Comparison of ENCODE assay signal across 13 cellular contexts in the genomic region with DNA sequence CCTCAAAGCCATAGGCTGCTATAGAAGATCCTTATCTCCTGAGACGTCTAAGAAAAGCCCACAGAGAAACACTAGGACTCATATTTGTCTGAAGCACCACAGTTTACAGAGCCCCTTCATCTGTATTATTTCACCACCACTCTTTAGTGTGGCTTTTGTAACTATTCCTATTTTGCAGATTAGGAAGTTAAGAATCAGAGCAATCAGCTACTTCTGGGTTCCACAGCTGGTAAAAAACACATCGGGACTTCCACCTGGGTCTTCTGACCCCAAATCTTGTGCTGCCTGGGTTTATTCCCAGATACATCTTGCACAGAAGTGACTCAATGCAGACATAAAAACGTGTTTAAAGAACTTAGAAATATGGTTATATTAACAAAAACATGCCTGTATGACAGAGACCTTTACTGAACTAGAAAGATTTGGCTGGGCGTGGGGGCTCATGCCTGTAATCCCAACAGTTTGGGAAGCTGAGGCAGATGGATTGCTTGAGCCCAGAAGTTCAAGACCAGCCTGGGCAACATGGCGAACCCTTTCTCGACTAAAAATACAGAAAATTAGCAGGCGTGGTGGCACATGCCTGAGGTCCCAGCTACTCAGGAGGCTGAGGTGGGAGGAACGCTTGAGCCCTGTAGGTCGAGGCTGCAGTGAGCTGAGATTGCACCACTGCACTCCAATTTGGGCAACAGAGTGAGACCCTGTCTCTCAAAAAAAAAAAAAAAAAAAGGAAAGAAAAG. TPM values are rescaled to one million over a fixed set of nuclear protein-coding genes. Genes with fewer than 3 reads are reported as not detected.
DNase-seq lines count a peak whose midpoint lies in the region; ATAC-seq and TF ChIP-seq lines count a peak whose summit lies in the region.
"Had no signal": no experiment of that assay in that cellular context is flagged by ENCODE, and none has a peak within 500 bp of the region (broad histone marks: within the 10 kb centered on the region; RNA-seq: fewer than 3 reads in every experiment).

No MANE protein-coding gene starts in this region.

- no peaks in the 10 kb centered on the region for H3K9me3 ChIP-seq in CD8-positive, alpha-beta T cell (ENCODE audit: low read length)
- H3K9me3 ChIP-seq in naive thymus-derived CD4-positive, alpha-beta T cell (ENCODE audit: control insufficient read depth in 2 of 3, low read length in 3 of 3) = no peaks in the 10 kb centered on the region
- H3K9me3 ChIP-seq: left ventricle myocardium inferior, Peyer's patch had no signal

- no peak overlapping the region for H3K4me3 ChIP-seq in CD8-positive, alpha-beta T cell (ENCODE audit: low read depth, low read length)
- H3K4me3 ChIP-seq in naive thymus-derived CD4-positive, alpha-beta T cell (ENCODE audit: low read length) = no peak overlapping the region
- H3K4me3 ChIP-seq: smooth muscle cell had no signal

- no peaks in the 10 kb centered on the region for H3K9me3 Mint-ChIP-seq in CD8-positive, alpha-beta T cell
- H3K9me3 Mint-ChIP-seq in activated CD8-positive, alpha-beta memory T cell treated with anti-CD3 and anti-CD28 coated beads, Interleukin-2, amount 10 ng/mL, durations not matched to agents 7 days and 5 days (ENCODE audit: low read depth) = no peaks in the 10 kb centered on the region
- no peaks in the 10 kb centered on the region for H3K9me3 Mint-ChIP-seq in naive thymus-derived CD4-positive, alpha-beta T cell
- H3K9me3 Mint-ChIP-seq: activated B cell treated with CpG ODN at 0.5 μM for 24 hours; stimulated activated effector memory CD8-positive, alpha-beta T cell treated with anti-CD3 and anti-CD28 coated beads, Interleukin-12 subunit alpha, Interleukin-12 subunit beta, amount 100 ng/mL, for 72 hours had no signal

- no peak for ATAC-seq in CD8-positive, alpha-beta T cell
- no peak for ATAC-seq in activated CD8-positive, alpha-beta memory T cell treated with anti-CD3 and anti-CD28 coated beads, Interleukin-2, amount 10 ng/mL, durations not matched to agents 7 days and 5 days
- ATAC-seq in naive thymus-derived CD4-positive, alpha-beta T cell = no peak

- peaks cover 44% of the 10 kb centered on the region for H3K4me1 Mint-ChIP-seq in CD8-positive, alpha-beta T cell (ENCODE audit: low read depth)
- peaks cover 26% of the 10 kb centered on the region for H3K4me1 Mint-ChIP-seq in activated CD8-positive, alpha-beta memory T cell treated with anti-CD3 and anti-CD28 coated beads, Interleukin-2, amount 10 ng/mL, durations not matched to agents 7 days and 5 days
- H3K4me1 Mint-ChIP-seq in naive thymus-derived CD4-positive, alpha-beta T cell = peaks cover 21 to 59% (median 57%) of the 10 kb centered on the region in 7 donors

- H3K36me3 ChIP-seq in CD8-positive, alpha-beta T cell (ENCODE audit: insufficient read depth, low read length) = no peaks in the 10 kb centered on the region
- H3K36me3 ChIP-seq in naive thymus-derived CD4-positive, alpha-beta T cell (ENCODE audit: control insufficient read depth in 2 of 3, insufficient read depth in 3 of 3, low read length in 3 of 3) = no peaks in the 10 kb centered on the region
- H3K36me3 ChIP-seq: left ventricle myocardium inferior, Peyer's patch had no signal

- no peaks in the 10 kb centered on the region for H3K27me3 ChIP-seq in CD8-positive, alpha-beta T cell (ENCODE audit: insufficient read depth, low read length)
- no peaks in the 10 kb centered on the region for H3K27me3 ChIP-seq in naive thymus-derived CD4-positive, alpha-beta T cell (ENCODE audit: control insufficient read depth in 2 of 2, insufficient read depth in 2 of 2, low read length in 2 of 2)
- H3K27me3 ChIP-seq: Peyer's patch had no signal

- peak overlapping the region; percentile 11 for H3K4me3 Mint-ChIP-seq in CD8-positive, alpha-beta T cell
- H3K4me3 Mint-ChIP-seq in activated CD8-positive, alpha-beta memory T cell treated with anti-CD3 and anti-CD28 coated beads, Interleukin-2, amount 10 ng/mL, durations not matched to agents 7 days and 5 days = no peak overlapping the region
- H3K4me3 Mint-ChIP-seq in naive thymus-derived CD4-positive, alpha-beta T cell = peak overlapping the region; percentile 27 to 97 (median 89)

- H3K27ac Mint-ChIP-seq in CD8-positive, alpha-beta T cell = peak overlapping the region; percentile 95
- H3K27ac Mint-ChIP-seq in activated CD8-positive, alpha-beta memory T cell treated with anti-CD3 and anti-CD28 coated beads, Interleukin-2, amount 10 ng/mL, durations not matched to agents 7 days and 5 days = no peak overlapping the region
- H3K27ac Mint-ChIP-seq in naive thymus-derived CD4-positive, alpha-beta T cell = peak overlapping the region; percentile 20 to 97 (median 95)

- no peaks in the 10 kb centered on the region for H3K27me3 Mint-ChIP-seq in CD8-positive, alpha-beta T cell (ENCODE audit: low read depth)
- H3K27me3 Mint-ChIP-seq in activated CD8-positive, alpha-beta memory T cell treated with anti-CD3 and anti-CD28 coated beads, Interleukin-2, amount 10 ng/mL, durations not matched to agents 7 days and 5 days = no peaks in the 10 kb centered on the region
- peaks cover 0 to 4% (median 0%) of the 10 kb centered on the region in 5 donors for H3K27me3 Mint-ChIP-seq in naive thymus-derived CD4-positive, alpha-beta T cell
- H3K27me3 Mint-ChIP-seq: activated B cell treated with CpG ODN at 0.5 μM for 24 hours had no signal

- CTCF ChIA-PET in CD8-positive, alpha-beta T cell (lab: Charles Lee) = interaction anchor here (0.6 to 9.8 kb wide), 51 partner anchors 8 to 386 kb away, joined by 3 to 401 read pairs (median 5); partner anchors contain the start of genes ELK4 and SLC45A3
- CTCF ChIA-PET in activated CD8-positive, alpha-beta memory T cell treated with anti-CD3 and anti-CD28 coated beads, Interleukin-2, amount 10 ng/mL, durations not matched to agents 7 days and 5 days (lab: Charles Lee) = interaction anchor here (0.7 to 11.8 kb wide), 45 partner anchors 7 to 433 kb away, joined by 3 to 465 read pairs (median 6); partner anchors contain the start of genes ELK4, PM20D1 and SLC45A3
- CTCF ChIA-PET in naive thymus-derived CD4-positive, alpha-beta T cell (lab: Charles Lee) = interaction anchor here (0.6 to 12.7 kb wide), 24 partner anchors 10 to 778 kb away, joined by 3 to 315 read pairs (median 6); partner anchors contain the start of genes ELK4 and RAB29

- H3K27ac ChIP-seq in CD8-positive, alpha-beta T cell (ENCODE audit: low read depth, low read length) = no peak overlapping the region
- peak overlapping the region; percentile 85 for H3K27ac ChIP-seq in naive thymus-derived CD4-positive, alpha-beta T cell (ENCODE audit: low read depth, low read length)
- no peak overlapping the region for H3K27ac ChIP-seq in substantia nigra (ENCODE audit: low read depth, low read length, poor library complexity, severe bottlenecking)
- H3K27ac ChIP-seq: left ventricle myocardium inferior had no signal

- DNase-seq in activated CD4-positive, alpha-beta T cell treated with anti-CD3 and anti-CD28 coated beads for 1 hour = peak; percentile 4
- no peak for DNase-seq in activated CD4-positive, alpha-beta T cell treated with anti-CD3 and anti-CD28 coated beads for 48 hours
- DNase-seq in CD8-positive, alpha-beta T cell = peak in 1 of 7 experiments; percentile 45
- DNase-seq in activated CD8-positive, alpha-beta memory T cell treated with anti-CD3 and anti-CD28 coated beads, Interleukin-2, amount 10 ng/mL, durations not matched to agents 7 days and 5 days = peak; percentile 36
- no peak for DNase-seq in naive thymus-derived CD4-positive, alpha-beta T cell
- no peak for DNase-seq in DMS79 (lab: John Stamatoyannopoulos, UW)
- no peak for DNase-seq in NCI-H1105 treated with DMSO at 0.1 percent for 48 hours (lab: John Stamatoyannopoulos, UW)
- DNase-seq in substantia nigra (lab: John Stamatoyannopoulos, UW) = no peak

- intact Hi-C loops in CD8-positive, alpha-beta T cell (cut with DNase I, micrococcal nuclease) = loop anchor here (1.0 to 10.0 kb wide), 7 partner anchors 41 to 386 kb away; partner anchors contain the start of genes ELK4 (in 1 of the 2) and RAB29 (in 1 of the 2)
- intact Hi-C loops in naive thymus-derived CD4-positive, alpha-beta T cell (cut with micrococcal nuclease) = loop anchor here (1.0 to 5.0 kb wide), 5 partner anchors 62 to 469 kb away; partner anchors contain the start of gene RBBP5 (in 1 of the 2)

- no peak for TF ChIP-seq CTCF in CD8-positive, alpha-beta T cell (IDR thresholded peaks at IDR 0.05)

- peaks cover 6% of the 10 kb centered on the region for H3K36me3 Mint-ChIP-seq in CD8-positive, alpha-beta T cell
- peaks cover 2% of the 10 kb centered on the region for H3K36me3 Mint-ChIP-seq in activated CD8-positive, alpha-beta memory T cell treated with anti-CD3 and anti-CD28 coated beads, Interleukin-2, amount 10 ng/mL, durations not matched to agents 7 days and 5 days
- H3K36me3 Mint-ChIP-seq in naive thymus-derived CD4-positive, alpha-beta T cell = peaks cover 0 to 8% (median 4%) of the 10 kb centered on the region in 5 donors
- H3K36me3 Mint-ChIP-seq: stimulated activated effector memory CD8-positive, alpha-beta T cell treated with anti-CD3 and anti-CD28 coated beads, Interleukin-12 subunit alpha, Interleukin-12 subunit beta, amount 100 ng/mL, for 72 hours had no signal

- POLR2A ChIA-PET in CD8-positive, alpha-beta T cell (lab: Charles Lee) = interaction anchor here (0.8 to 5.8 kb wide), 8 partner anchors 9 to 184 kb away, joined by 3 to 175 read pairs (median 6); partner anchors contain the start of genes ELK4, NUCKS1 and RAB29
- POLR2A ChIA-PET in naive thymus-derived CD4-positive, alpha-beta T cell (lab: Charles Lee) = interaction anchor here (0.5 to 9.4 kb wide), 11 partner anchors 10 to 221 kb away, joined by 3 to 290 read pairs (median 4); partner anchors contain the start of gene ELK4

- peaks cover 23% of the 10 kb centered on the region for H3K4me1 ChIP-seq in CD8-positive, alpha-beta T cell (ENCODE audit: insufficient read depth, low read length)
- peaks cover 8 to 32% of the 10 kb centered on the region in 2 donors for H3K4me1 ChIP-seq in naive thymus-derived CD4-positive, alpha-beta T cell (ENCODE audit: control insufficient read depth in 2 of 2, insufficient read depth in 2 of 2, low read length in 2 of 2)

RNA-seq across cellular contexts. Expression of gene ELK4, which starts 40.9 kb away (rescaled TPM):
- total RNA-seq in CD8-positive, alpha-beta T cell = 100 to 1,000 TPM; 142 to 147 TPM
- 10 to 100 TPM; 70.9 to 79.7 TPM for total RNA-seq in activated CD8-positive, alpha-beta memory T cell treated with anti-CD3 and anti-CD28 coated beads, Interleukin-2, amount 10 ng/mL, durations not matched to agents 7 days and 5 days
- 100 to 1,000 TPM; 104 to 250 (median 156) TPM for total RNA-seq in naive thymus-derived CD4-positive, alpha-beta T cell
- 1 to 10 TPM; 4.0 to 7.3 TPM for polyA plus RNA-seq in naive thymus-derived CD4-positive, alpha-beta T cell

Comparison
In these comparisons a context has a peak if more than half of its experiments do, and no peak if none do; other contexts are left out.
1. DNase-seq: peak in activated CD4-positive, alpha-beta T cell treated with anti-CD3 and anti-CD28 coated beads for 1 hour (single experiment) and activated CD8-positive, alpha-beta memory T cell treated with anti-CD3 and anti-CD28 coated beads, Interleukin-2, amount 10 ng/mL, durations not matched to agents 7 days and 5 days (single experiment); none in activated CD4-positive, alpha-beta T cell treated with anti-CD3 and anti-CD28 coated beads for 48 hours (single experiment), naive thymus-derived CD4-positive, alpha-beta T cell (0 of 9), DMS79 (single experiment), NCI-H1105 treated with DMSO at 0.1 percent for 48 hours (single experiment) and substantia nigra (0 of 49).